In genomic region chr9:35731415-35732184, GRCh38 we compare ENCODE assay signal across 8 cellular contexts. TPM values are rescaled to one million over a fixed set of nuclear protein-coding genes. Genes with fewer than 3 reads are reported as not detected.
A peak's percentile ranks its signal among the peaks of the same experiment; 100 is the strongest.
DNase-seq lines count a peak whose midpoint lies in the region; ATAC-seq, FAIRE-seq and TF ChIP-seq lines count a peak whose summit lies in the region.

No MANE protein-coding gene starts in this region.

- peak overlapping the region; percentile 93 for H3K27ac Mint-ChIP-seq in activated CD4-positive, alpha-beta T cell treated with anti-CD3 and anti-CD28 coated beads for 36 hours
- H3K27ac Mint-ChIP-seq in progenitor cell of endocrine pancreas: peak overlapping the region; percentile 95

- H3K4me3 Mint-ChIP-seq in activated CD4-positive, alpha-beta T cell treated with anti-CD3 and anti-CD28 coated beads for 36 hours: no peak overlapping the region
- H3K4me3 Mint-ChIP-seq in progenitor cell of endocrine pancreas (ENCODE audit: low read depth): no peak overlapping the region

- peak overlapping the region; percentile 94 for H3K4me3 ChIP-seq in epithelial cell of proximal tubule (ENCODE audit: low read depth, low read length)

- TF ChIP-seq CTCF in epithelial cell of proximal tubule (conservative IDR thresholded peaks at IDR 0.05; ENCODE audit: low read depth, low read length) (no peak), progenitor cell of endocrine pancreas (IDR thresholded peaks at IDR 0.05; ENCODE audit: unreplicated experiment) (no peak), GM20000 (IDR thresholded peaks at IDR 0.05; ENCODE audit: extremely low read depth, missing control alignments) (no peak)

- no peak for DNase-seq in activated CD4-positive, alpha-beta T cell treated with anti-CD3 and anti-CD28 coated beads for 36 hours
- no peak for DNase-seq in activated CD4-positive, alpha-beta T cell treated with anti-CD3 and anti-CD28 coated beads for 1 hour
- DNase-seq in RCC 7860 (ENCODE audit: low spot score) (peak; percentile 16), epithelial cell of proximal tubule (ENCODE audit: low read depth) (no peak), progenitor cell of endocrine pancreas (ENCODE audit: low spot score, unreplicated experiment) (no peak), NCI-H69 (lab: John Stamatoyannopoulos, UW) (no peak), GM20000 (ENCODE audit: low spot score) (no peak)

- H3K27me3 Mint-ChIP-seq in activated CD4-positive, alpha-beta T cell treated with anti-CD3 and anti-CD28 coated beads for 36 hours: no peaks in the 10 kb centered on the region
- H3K27me3 Mint-ChIP-seq in progenitor cell of endocrine pancreas: no peaks in the 10 kb centered on the region

- H3K36me3 Mint-ChIP-seq in activated CD4-positive, alpha-beta T cell treated with anti-CD3 and anti-CD28 coated beads for 36 hours (ENCODE audit: low read depth): peaks cover 22% of the 10 kb centered on the region
- peaks cover 5% of the 10 kb centered on the region for H3K36me3 Mint-ChIP-seq in progenitor cell of endocrine pancreas (ENCODE audit: insufficient read depth)

- H3K9me3 Mint-ChIP-seq in activated CD4-positive, alpha-beta T cell treated with anti-CD3 and anti-CD28 coated beads for 36 hours (ENCODE audit: low read depth): no peaks in the 10 kb centered on the region
- no peaks in the 10 kb centered on the region for H3K9me3 Mint-ChIP-seq in progenitor cell of endocrine pancreas (ENCODE audit: low read depth)

- CTCF ChIA-PET in activated CD4-positive, alpha-beta T cell treated with anti-CD3 and anti-CD28 coated beads for 36 hours (lab: Charles Lee): interaction anchor here (0.5 to 8.4 kb wide), 16 partner anchors 10 to 1097 kb away, joined by 3 to 68 read pairs (median 5); partner anchors contain the start of genes CCDC107, GBA2, RGP1 and RMRP

- peaks cover 21% of the 10 kb centered on the region for H3K4me1 Mint-ChIP-seq in activated CD4-positive, alpha-beta T cell treated with anti-CD3 and anti-CD28 coated beads for 36 hours
- peaks cover 21% of the 10 kb centered on the region for H3K4me1 Mint-ChIP-seq in progenitor cell of endocrine pancreas (ENCODE audit: low read depth)

- intact Hi-C loops in activated CD4-positive, alpha-beta T cell treated with anti-CD3 and anti-CD28 coated beads for 36 hours (cut with DNase I, micrococcal nuclease): loop anchor here (1.0 to 10.0 kb wide), 21 partner anchors 18 to 1274 kb away; partner anchors contain the start of genes GBA2 (in 2 of the 2), RGP1 (in 2 of the 2), CCDC107 (in 1 of the 2) and CD72 (in 1 of the 2)

- no peak for FAIRE-seq in RCC 7860 (lab: Jason Lieb, UNC)

- POLR2A ChIA-PET in activated CD4-positive, alpha-beta T cell treated with anti-CD3 and anti-CD28 coated beads for 36 hours (lab: Charles Lee): interaction anchor here (0.9 to 1.6 kb wide), 3 partner anchors 17 to 70 kb away, joined by 3 to 14 read pairs (median 3); partner anchors contain the start of genes GBA2, RGP1 and TPM2

- no peak for ATAC-seq in activated CD4-positive, alpha-beta T cell treated with anti-CD3 and anti-CD28 coated beads for 36 hours
- ATAC-seq in HG03039 (IDR thresholded peaks at IDR 0.05; ENCODE audit: unreplicated experiment): no peak

RNA-seq across cellular contexts. Expression of gene TLN1, which starts 0.4 kb away (rescaled TPM):
- total RNA-seq in activated CD4-positive, alpha-beta T cell treated with anti-CD3 and anti-CD28 coated beads for 36 hours: 100 to 1,000 TPM; 217 to 238 TPM
- 114 and 177 TPM in 2 replicates for total RNA-seq in epithelial cell of proximal tubule
- total RNA-seq in progenitor cell of endocrine pancreas: 136 and 141 TPM in 2 replicates

RNA-seq across cellular contexts. Expression of gene CREB3, which starts 0.9 kb away (rescaled TPM):
- total RNA-seq in activated CD4-positive, alpha-beta T cell treated with anti-CD3 and anti-CD28 coated beads for 36 hours: 10 to 100 TPM; 24.0 to 26.0 TPM
- total RNA-seq in epithelial cell of proximal tubule (49.9 and 66.4 TPM in 2 replicates), progenitor cell of endocrine pancreas (31.5 and 33.2 TPM in 2 replicates)

RNA-seq across cellular contexts. Expression of gene GBA2, which starts 17.4 kb away (rescaled TPM):
- 10 to 100 TPM; 19.6 to 23.7 TPM for total RNA-seq in activated CD4-positive, alpha-beta T cell treated with anti-CD3 and anti-CD28 coated beads for 36 hours
- total RNA-seq in epithelial cell of proximal tubule (32.8 and 39.3 TPM in 2 replicates), progenitor cell of endocrine pancreas (130 and 138 TPM in 2 replicates)

RNA-seq across cellular contexts. Expression of gene RGP1, which starts 17.5 kb away (rescaled TPM):
- 10 to 100 TPM; 14.0 to 15.5 TPM for total RNA-seq in activated CD4-positive, alpha-beta T cell treated with anti-CD3 and anti-CD28 coated beads for 36 hours
- 13.6 and 14.9 TPM in 2 replicates for total RNA-seq in epithelial cell of proximal tubule
- total RNA-seq in progenitor cell of endocrine pancreas: 37.8 and 40.0 TPM in 2 replicates

RNA-seq across cellular contexts. Expression of gene MSMP, which starts 22.5 kb away (rescaled TPM):
- under 1 TPM in 1 of 2 experiments, not detected in 1; 0.39 TPM for total RNA-seq in activated CD4-positive, alpha-beta T cell treated with anti-CD3 and anti-CD28 coated beads for 36 hours
- total RNA-seq in epithelial cell of proximal tubule (not detected in 2 replicates), progenitor cell of endocrine pancreas (not detected in 2 replicates)
